9 cellular contexts compared by ENCODE assay signal in the genomic region with DNA sequence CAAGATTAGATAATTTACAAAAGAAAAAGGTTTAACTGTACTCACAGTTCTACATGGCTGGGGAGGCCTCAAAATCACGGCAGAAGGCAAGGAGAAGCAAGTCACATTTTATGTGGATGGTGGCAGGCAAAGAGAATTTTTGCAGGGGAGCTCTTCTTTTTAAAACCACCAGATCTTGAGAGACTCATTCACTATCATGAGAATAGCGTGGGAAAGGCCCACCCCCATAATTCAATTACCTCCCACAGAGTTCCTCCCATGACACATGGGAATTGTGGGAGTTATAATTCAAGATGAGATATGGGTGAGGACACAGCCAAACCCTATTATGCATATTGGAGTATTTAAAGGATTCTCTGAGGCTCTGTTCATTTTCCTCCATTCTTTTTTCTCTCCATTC.
"Had no signal": no experiment of that assay in that cellular context is flagged by ENCODE, and none has a peak within 500 bp of the region (broad histone marks: within the 10 kb centered on the region; RNA-seq: fewer than 3 reads in every experiment).

No MANE protein-coding gene starts in this region.

- H3K9me3 ChIP-seq: HAP-1 had no signal

- DNase-seq: GM23248, GOT3, H7, H9, HCEC 1CT, HFFc6 had no signal

- ATAC-seq: GM23338, HCT116 had no signal

- H3K4me1 Mint-ChIP-seq: H9 had no signal

- H3K27ac Mint-ChIP-seq: GM23338, HFFc6 had no signal

- H3K36me3 ChIP-seq: HAP-1 had no signal

- H3K4me3 Mint-ChIP-seq: GM23338, H9, HFFc6 had no signal

- H3K4me1 ChIP-seq: HAP-1 had no signal

- H3K4me3 ChIP-seq: GM23248, GM23338, HAP-1 had no signal
